Comparison of ENCODE assay signal across 8 cellular contexts in the genomic region with DNA sequence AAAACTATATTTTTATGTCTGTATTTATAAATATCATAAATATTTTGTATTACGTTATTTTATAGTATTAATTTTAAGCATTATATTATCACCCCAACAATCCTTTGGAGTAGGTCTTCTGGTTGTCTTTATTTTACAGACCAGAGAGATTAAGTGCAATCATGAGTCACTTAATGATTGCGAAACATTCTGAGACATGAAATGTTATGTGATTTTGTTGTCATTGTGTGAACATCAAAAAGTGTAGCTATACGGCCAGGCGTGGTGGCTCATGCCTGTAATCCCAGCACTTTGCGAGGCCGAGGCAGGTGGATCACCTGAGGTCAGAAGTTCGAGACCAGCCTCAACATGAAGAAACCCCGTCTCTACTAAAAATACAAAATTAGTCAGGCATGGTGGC.
DNase-seq lines count a peak whose midpoint lies in the region; TF ChIP-seq lines count a peak whose summit lies in the region.
"Not testable (repeated sequence)": the region's sequence is repeated elsewhere in the genome, so short reads cannot be mapped to it uniquely, and the experiment has no call there.

No MANE protein-coding gene starts in this region.

- TF ChIP-seq CTCF in cardiac fibroblast (IDR thresholded peaks at IDR 0.05; ENCODE audit: low read depth, low read length); fibroblast of pulmonary artery (IDR thresholded peaks at IDR 0.05; ENCODE audit: low read length, missing control alignments): not testable (repeated sequence)

- not testable (repeated sequence) for H3K4me3 ChIP-seq in cardiac fibroblast (replicated peaks in 1 of 2; ENCODE audit: low read depth in 2 of 2, low read length in 2 of 2); fibroblast of pulmonary artery (replicated peaks; ENCODE audit: low read depth, low read length)

- peak; percentile 26 for DNase-seq in AG08395 (ENCODE audit: low spot score)
- DNase-seq in GM03348 (ENCODE audit: low spot score): peak; percentile 57
- peak; percentile 55 for DNase-seq in HT-29 (ENCODE audit: low spot score)
- peak; percentile 51 for DNase-seq in NCI-H460 (ENCODE audit: extremely low read depth, low read depth)
- peak; percentile 4 for DNase-seq in SW480 (ENCODE audit: low spot score)
- DNase-seq in cardiac fibroblast (ENCODE audit: low read depth in 2 of 2): peak; percentile 48 to 73
- peak; percentile 66 for DNase-seq in fibroblast of pulmonary artery (ENCODE audit: low read depth)
- peak; percentile 17 for DNase-seq in non-pigmented ciliary epithelial cell (ENCODE audit: low read depth)

Comparison
In these comparisons a context has a peak if more than half of its experiments do, and no peak if none do; other contexts are left out.
1. DNase-seq: peak in every context shown above with its lines; median percentile 66 in fibroblast of pulmonary artery; 60 in cardiac fibroblast; 57 in GM03348; 55 in HT-29; 51 in NCI-H460; 26 in AG08395; 17 in non-pigmented ciliary epithelial cell; 4 in SW480.